8 cellular contexts compared by ENCODE assay signal in genomic region chr11:117231637-117232021, GRCh38. TPM values are rescaled to one million over a fixed set of nuclear protein-coding genes. Genes with fewer than 3 reads are reported as not detected.
DNase-seq lines count a peak whose midpoint lies in the region; ATAC-seq, FAIRE-seq and TF ChIP-seq lines count a peak whose summit lies in the region.

No MANE protein-coding gene starts in this region.

- H4K20me1 ChIP-seq in IMR-90 (ENCODE audit: insufficient read depth, low read length): no peaks in the 10 kb centered on the region; the same call in 1 of the 2 replicates

- CTCF ChIA-PET in IMR-90 (lab: Yijun Ruan, JAX): interaction anchor here (0.6 kb wide), 1 partner anchor 33 kb away, joined by 3 read pairs; no protein-coding TSS in a partner anchor

- peak overlapping the region; percentile 85 for H3K4me2 ChIP-seq in IMR-90 (ENCODE audit: low read depth, low read length)

- H3K56ac ChIP-seq in IMR-90 (ENCODE audit: extremely low read depth, insufficient read depth, low read length): peak overlapping the region; percentile 90

- no peak; the same call in 1 of the 2 replicates for ATAC-seq in IMR-90 (ENCODE audit: low read depth)

- no peak for FAIRE-seq in D721Med (lab: Jason Lieb, UNC)

- WGBS in IMR-90 (ENCODE audit: extremely low coverage in 2 of 2, insufficient read length in 1 of 2), 2 experiments: 1% methylated on average over 10 of the region's 13 CpGs; no CpG with 5 or more reads in 1 of the 2 experiments

- H2AK5ac ChIP-seq in IMR-90 (ENCODE audit: low read depth, low read length): peak overlapping the region; percentile 90

- peak overlapping the region; percentile 0 for H2BK5ac ChIP-seq in IMR-90 (ENCODE audit: low read depth, low read length, poor library complexity, severe bottlenecking)

- TF ChIP-seq CTCF in AG10803 (conservative IDR thresholded peaks at IDR 0.05; ENCODE audit: low read length) (no peak), IMR-90 (conservative IDR thresholded peaks at IDR 0.05; ENCODE audit: low read depth, low read length) (no peak), D721Med (IDR thresholded peaks at IDR 0.05; ENCODE audit: insufficient read depth, missing control alignments) (no peak)

- H2BK120ac ChIP-seq in IMR-90 (ENCODE audit: low read depth, low read length): peak overlapping the region; percentile 1; the same call in 1 of the 2 replicates

- H3K27me3 ChIP-seq in IMR-90 (ENCODE audit: control insufficient read depth, insufficient read depth, low read length) (no peaks in the 10 kb centered on the region), muscle layer of duodenum (ENCODE audit: low read depth, low read length) (no peaks in the 10 kb centered on the region)

- no TSS peak for BruUV-seq in IMR-90 (replicated peaks; lab: Mats Ljungman, UMichigan)

- no peaks in the 10 kb centered on the region for H3K9me1 ChIP-seq in IMR-90 (ENCODE audit: insufficient read depth, low read length)

- peak overlapping the region; percentile 93 for H2AFZ ChIP-seq in IMR-90 (replicated peaks; ENCODE audit: low read length, poor library complexity)

- dilution Hi-C loops in IMR-90 (cut with HindIII; ENCODE audit: low sequenced_read_pairs, unreplicated experiment): no loop called here

- H3K14ac ChIP-seq in IMR-90 (replicated peaks; ENCODE audit: low read depth, low read length): peak overlapping the region; percentile 89

- peaks cover 30 to 53% of the 10 kb centered on the region in 2 experiments for H3K79me1 ChIP-seq in IMR-90 (ENCODE audit: low read depth in 1 of 2, low read length in 2 of 2)

- H2BK15ac ChIP-seq in IMR-90 (ENCODE audit: low read depth, low read length): 0 out of 3 replicates have a peak overlapping the region, but pooled peaks have one; percentile 29

- H3K4me1 ChIP-seq in IMR-90 (ENCODE audit: control insufficient read depth, insufficient read depth, low read length) (peaks cover 7% of the 10 kb centered on the region), muscle layer of duodenum (ENCODE audit: control insufficient read depth in 1 of 2, insufficient read depth in 2 of 2, low read length in 2 of 2) (peaks cover 20 to 35% of the 10 kb centered on the region in 2 donors)

- peaks cover 25% of the 10 kb centered on the region for H3K36me3 ChIP-seq in IMR-90 (ENCODE audit: control insufficient read depth, insufficient read depth, low read length)
- peaks cover 32 to 36% of the 10 kb centered on the region in 2 donors for H3K36me3 ChIP-seq in muscle layer of duodenum (ENCODE audit: control insufficient read depth in 1 of 2, insufficient read depth in 2 of 2, low read length in 2 of 2)

- H3K27ac ChIP-seq in IMR-90 (ENCODE audit: insufficient read depth, low read length) (peak overlapping the region; percentile 53), caudate nucleus (ENCODE audit: low read depth, low read length) (peak overlapping the region; percentile 58), muscle layer of duodenum (ENCODE audit: low read length) (peak overlapping the region; percentile 91)

- H4K5ac ChIP-seq in IMR-90 (ENCODE audit: low read depth, low read length): no peak overlapping the region

- H3K9ac ChIP-seq in IMR-90 (ENCODE audit: low read depth, low read length): peak overlapping the region; percentile 68

- H2BK20ac ChIP-seq in IMR-90 (ENCODE audit: low read depth, low read length): no peak overlapping the region

- in situ Hi-C loops in IMR-90 (cut with MboI; ENCODE audit: low sequenced_read_pairs): loop anchor here (5.0 kb wide), 1 partner anchor 444 kb away; the partner anchor contains the start of gene ZPR1

- H4K91ac ChIP-seq in IMR-90 (ENCODE audit: insufficient read depth, low read depth, low read length): peak overlapping the region; percentile 74

- peak overlapping the region; percentile 85 for H3K4ac ChIP-seq in IMR-90 (ENCODE audit: low read depth, low read length)

- no peak for TF ChIP-seq POLR2A in IMR-90 (IDR thresholded peaks at IDR 0.05; ENCODE audit: low read depth, low read length)

- no peak for TF ChIP-seq RAD21 in IMR-90 (IDR thresholded peaks at IDR 0.05; ENCODE audit: low read length)

- H3K9me3 ChIP-seq in IMR-90 (ENCODE audit: control insufficient read depth, insufficient read depth, low read length) (no peaks in the 10 kb centered on the region), muscle layer of duodenum (ENCODE audit: control insufficient read depth in 1 of 2, low read length in 2 of 2) (no peaks in the 10 kb centered on the region)

- no peak for DNase-seq in AG10803 (ENCODE audit: low read depth)
- no peak for DNase-seq in IMR-90
- no peak for DNase-seq in caudate nucleus (lab: John Stamatoyannopoulos, UW)
- DNase-seq in NCI-H446 (lab: John Stamatoyannopoulos, UW): no peak
- no peak for DNase-seq in NCI-H69 (lab: John Stamatoyannopoulos, UW)
- DNase-seq in D721Med (ENCODE audit: insufficient read length, low spot score): no peak
- no peak for DNase-seq in GF-D8 (lab: John Stamatoyannopoulos, UW)

- H3K18ac ChIP-seq in IMR-90 (ENCODE audit: low read depth, low read length): no peak overlapping the region

- H2AK9ac ChIP-seq in IMR-90 (replicated peaks; ENCODE audit: low read depth, low read length, poor library complexity): peak overlapping the region; percentile 96

- peak overlapping the region; percentile 92 for H3K23ac ChIP-seq in IMR-90 (ENCODE audit: low read depth, low read length)

- H3K4me3 ChIP-seq in AG10803 (ENCODE audit: low read length): peak overlapping the region; percentile 76
- peak overlapping the region; percentile 99 for H3K4me3 ChIP-seq in IMR-90 (ENCODE audit: insufficient read depth, low read depth, low read length)
- peak overlapping the region; percentile 80 to 86 for H3K4me3 ChIP-seq in muscle layer of duodenum (ENCODE audit: low read depth in 1 of 2, low read length in 2 of 2)

- intact Hi-C loops in IMR-90 (cut with micrococcal nuclease): loop anchor here (1.0 to 10.0 kb wide), 2 partner anchors 85 to 393 kb away; partner anchors contain the start of gene BACE1

- peak overlapping the region; percentile 49 to 99; a peak in 2 of 4 replicates for H4K8ac ChIP-seq in IMR-90 (ENCODE audit: low read depth in 2 of 2, low read length in 2 of 2)

- POLR2A ChIA-PET in IMR-90 (lab: Charles Lee; ENCODE audit: unreplicated experiment): no interaction called here

TF ChIP-seq in IMR-90, 13 proteins besides CTCF, POLR2A, EP300 and RAD21:
- no peak for TF ChIP-seq RCOR1 (IDR thresholded peaks at IDR 0.05; ENCODE audit: insufficient replicate concordance, low read length)
- no peak for TF ChIP-seq MAZ (IDR thresholded peaks at IDR 0.05; ENCODE audit: borderline replicate concordance, low read depth, low read length)
- no peak for TF ChIP-seq NFE2L2 (IDR thresholded peaks at IDR 0.05; ENCODE audit: low read depth, low read length)
- TF ChIP-seq MAFK (IDR thresholded peaks at IDR 0.05; ENCODE audit: low read depth, low read length): no peak
- no peak for TF ChIP-seq CEBPB (IDR thresholded peaks at IDR 0.05; ENCODE audit: low read depth, low read length)
- no peak for TF ChIP-seq CHD1 (IDR thresholded peaks at IDR 0.05; ENCODE audit: low read depth, low read length)
- TF ChIP-seq FOS (IDR thresholded peaks at IDR 0.05; ENCODE audit: low read depth, low read length): no peak
- TF ChIP-seq USF2 (IDR thresholded peaks at IDR 0.05; ENCODE audit: low read depth, low read length): no peak
- TF ChIP-seq ELK1 (IDR thresholded peaks at IDR 0.05; ENCODE audit: borderline replicate concordance, low read depth, low read length): no peak
- TF ChIP-seq RFX5 (IDR thresholded peaks at IDR 0.05; ENCODE audit: low read depth, low read length): no peak
- no peak for TF ChIP-seq SMC3 (IDR thresholded peaks at IDR 0.05; ENCODE audit: low read depth, low read length)
- TF ChIP-seq BHLHE40 (IDR thresholded peaks at IDR 0.05; ENCODE audit: low read depth, low read length): no peak
- TF ChIP-seq MXI1 (IDR thresholded peaks at IDR 0.05; ENCODE audit: borderline replicate concordance, low read depth, low read length): no peak

RNA-seq across cellular contexts. Expression of gene PCSK7, which starts 0.2 kb away (rescaled TPM):
- total RNA-seq in IMR-90 (2012; rRNA removed): 35.8 and 36.7 TPM in 2 replicates
- polyA plus RNA-seq in IMR-90 (2012; rRNA removed): 48.4 and 54.3 TPM in 2 replicates
- 30.1 and 48.3 TPM in 2 replicates for polyA plus RNA-seq in IMR-90 (2012; cell fraction: cytosol; rRNA removed)
- 117 and 148 TPM in 2 replicates for polyA plus RNA-seq in IMR-90 (2012; cell fraction: nucleus; rRNA removed; ENCODE audit: low replicate concordance)

RNA-seq across cellular contexts. Expression of gene RNF214, which starts 0.8 kb away (rescaled TPM):
- 7.5 and 7.9 TPM in 2 replicates for total RNA-seq in IMR-90 (2012; rRNA removed)
- polyA plus RNA-seq in IMR-90 (2012; rRNA removed): 14.8 and 16.1 TPM in 2 replicates
- 5.5 and 11.0 TPM in 2 replicates for polyA plus RNA-seq in IMR-90 (2012; cell fraction: cytosol; rRNA removed)
- polyA plus RNA-seq in IMR-90 (2012; cell fraction: nucleus; rRNA removed; ENCODE audit: low replicate concordance): 18.9 and 25.0 TPM in 2 replicates

RNA-seq across cellular contexts. Expression of gene TAGLN, which starts 32.5 kb away (rescaled TPM):
- 1,558 and 2,558 TPM in 2 replicates for total RNA-seq in IMR-90 (2012; rRNA removed)
- polyA plus RNA-seq in IMR-90 (2012; rRNA removed): 3,760 and 3,780 TPM in 2 replicates
- 3,517 and 4,395 TPM in 2 replicates for polyA plus RNA-seq in IMR-90 (2012; cell fraction: cytosol; rRNA removed)
- 1,556 and 1,814 TPM in 2 replicates for polyA plus RNA-seq in IMR-90 (2012; cell fraction: nucleus; rRNA removed; ENCODE audit: low replicate concordance)

RNA-seq across cellular contexts. Expression of gene SIDT2, which starts 53.1 kb away (rescaled TPM):
- 6.7 and 7.3 TPM in 2 replicates for total RNA-seq in IMR-90 (2012; rRNA removed)
- 29.7 and 30.3 TPM in 2 replicates for polyA plus RNA-seq in IMR-90 (2012; rRNA removed)
- polyA plus RNA-seq in IMR-90 (2012; cell fraction: cytosol; rRNA removed): 13.2 and 30.9 TPM in 2 replicates
- polyA plus RNA-seq in IMR-90 (2012; cell fraction: nucleus; rRNA removed; ENCODE audit: low replicate concordance): 68.9 and 117 TPM in 2 replicates

RNA-seq across cellular contexts. Expression of gene BACE1-AS, which starts 59.5 kb away (rescaled TPM):
- 2.5 and 2.7 TPM in 2 replicates for total RNA-seq in IMR-90 (2012; rRNA removed)
- 2.4 and 2.9 TPM in 2 replicates for polyA plus RNA-seq in IMR-90 (2012; rRNA removed)
- 0.60 and 0.93 TPM in 2 replicates for polyA plus RNA-seq in IMR-90 (2012; cell fraction: cytosol; rRNA removed)
- polyA plus RNA-seq in IMR-90 (2012; cell fraction: nucleus; rRNA removed; ENCODE audit: low replicate concordance): 3.3 and 9.6 TPM in 2 replicates
